18 cellular contexts compared by ENCODE assay signal in the genomic region with DNA sequence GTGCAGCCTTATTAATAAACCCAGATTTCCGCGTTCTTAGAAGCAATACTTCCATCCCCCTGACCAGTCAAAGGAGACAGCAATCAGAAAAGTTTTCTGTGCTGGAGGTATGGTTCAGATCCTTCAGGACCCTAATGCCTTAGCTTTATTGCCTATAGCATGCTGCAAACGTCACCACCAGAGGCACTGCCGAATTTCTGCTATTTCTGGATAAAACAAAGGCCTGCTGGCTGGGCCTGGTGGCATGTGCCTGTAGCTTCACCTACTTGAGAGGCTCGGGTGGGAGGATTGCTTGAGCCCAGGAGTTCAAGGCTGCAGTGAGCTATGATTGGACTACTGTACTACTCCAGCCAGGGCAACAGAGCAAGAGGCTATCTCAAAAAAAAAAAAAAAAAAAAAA.
"Had no signal": no experiment of that assay in that cellular context is flagged by ENCODE, and none has a peak within 500 bp of the region (broad histone marks: within the 10 kb centered on the region; RNA-seq: fewer than 3 reads in every experiment).

No MANE protein-coding gene starts in this region.

- H3K27ac Mint-ChIP-seq: activated CD8-positive, alpha-beta T cell treated with anti-CD3 and anti-CD28 coated beads, Interleukin-2, amount 10 ng/mL, durations not matched to agents 7 days and 5 days; activated T-helper 1 cell treated with anti-CD3 and anti-CD28 coated beads, Interleukin-12 subunit alpha, Interleukin-12 subunit beta, Interleukin-2, Interleukin-4 antibody, amounts not matched to agents 30 ng/mL and 10 ng/mL and 1 ng/mL, durations not matched to agents 14 hours and 24 hours and 36 hours; brain; natural killer cell; stimulated activated naive CD8-positive, alpha-beta T cell treated with anti-CD3 and anti-CD28 coated beads, Interleukin-15, Interleukin-2, amounts not matched to agents 100 ng/mL and 50 ng/mL, for 24 hours had no signal

- H3K9me3 ChIP-seq: esophagus muscularis mucosa, sigmoid colon, upper lobe of right lung had no signal

- ATAC-seq: activated CD8-positive, alpha-beta T cell treated with anti-CD3 and anti-CD28 coated beads, Interleukin-2, amount 10 ng/mL, durations not matched to agents 7 days and 5 days; left lobe of liver; natural killer cell; upper lobe of right lung had no signal

- H3K4me3 Mint-ChIP-seq: activated CD8-positive, alpha-beta T cell treated with anti-CD3 and anti-CD28 coated beads, Interleukin-2, amount 10 ng/mL, durations not matched to agents 7 days and 5 days; activated T-helper 1 cell treated with anti-CD3 and anti-CD28 coated beads, Interleukin-12 subunit alpha, Interleukin-12 subunit beta, Interleukin-2, Interleukin-4 antibody, amounts not matched to agents 30 ng/mL and 10 ng/mL and 1 ng/mL, durations not matched to agents 14 hours and 24 hours and 36 hours; brain; natural killer cell; stimulated activated naive CD8-positive, alpha-beta T cell treated with anti-CD3 and anti-CD28 coated beads, Interleukin-15, Interleukin-2, amounts not matched to agents 100 ng/mL and 50 ng/mL, for 24 hours had no signal

- H3K36me3 Mint-ChIP-seq: brain, natural killer cell had no signal

- H3K36me3 ChIP-seq: upper lobe of right lung, WERI-Rb-1 had no signal

- H3K27ac ChIP-seq: esophagus muscularis mucosa, sigmoid colon, upper lobe of right lung, WERI-Rb-1 had no signal

- H3K27me3 ChIP-seq: esophagus muscularis mucosa, sigmoid colon, upper lobe of right lung had no signal

- H3K4me1 ChIP-seq: upper lobe of right lung had no signal

- FAIRE-seq: islet of Langerhans had no signal

- H3K9me3 Mint-ChIP-seq: activated T-helper 1 cell treated with anti-CD3 and anti-CD28 coated beads, Interleukin-12 subunit alpha, Interleukin-12 subunit beta, Interleukin-2, Interleukin-4 antibody, amounts not matched to agents 30 ng/mL and 10 ng/mL and 1 ng/mL, durations not matched to agents 14 hours and 24 hours and 36 hours; brain; natural killer cell; stimulated activated naive CD8-positive, alpha-beta T cell treated with anti-CD3 and anti-CD28 coated beads, Interleukin-15, Interleukin-2, amounts not matched to agents 100 ng/mL and 50 ng/mL, for 24 hours had no signal

- H3K27me3 Mint-ChIP-seq: brain; stimulated activated naive CD8-positive, alpha-beta T cell treated with anti-CD3 and anti-CD28 coated beads, Interleukin-15, Interleukin-2, amounts not matched to agents 100 ng/mL and 50 ng/mL, for 24 hours had no signal

- DNase-seq: activated CD4-positive, alpha-beta T cell treated with anti-CD3 and anti-CD28 coated beads for 4 hours; activated CD8-positive, alpha-beta memory T cell treated with anti-CD3 and anti-CD28 coated beads, Interleukin-2, amount 50 U/mL, for 48 hours; activated CD8-positive, alpha-beta T cell treated with anti-CD3 and anti-CD28 coated beads, Interleukin-2, amount 10 ng/mL, durations not matched to agents 7 days and 5 days; activated naive CD4-positive, alpha-beta T cell treated with Interleukin-2 at 50 U/mL for 16 hours; mammary epithelial cell; natural killer cell; occipital lobe; sigmoid colon; stimulated activated CD4-positive, alpha-beta T cell treated with anti-CD3 and anti-CD28 coated beads, Interleukin-4, amount 100 ng/mL, for 1 hour; stimulated activated CD8-positive, alpha-beta memory T cell treated with anti-CD3 and anti-CD28 coated beads, Interleukin-4, amount 100 ng/mL, for 48 hours; upper lobe of right lung; WERI-Rb-1 had no signal

- H3K4me3 ChIP-seq: esophagus muscularis mucosa, sigmoid colon, upper lobe of right lung had no signal

- H3K4me1 Mint-ChIP-seq: natural killer cell had no signal
